ENCODE assay signal across 9 cellular contexts in the genomic region with DNA sequence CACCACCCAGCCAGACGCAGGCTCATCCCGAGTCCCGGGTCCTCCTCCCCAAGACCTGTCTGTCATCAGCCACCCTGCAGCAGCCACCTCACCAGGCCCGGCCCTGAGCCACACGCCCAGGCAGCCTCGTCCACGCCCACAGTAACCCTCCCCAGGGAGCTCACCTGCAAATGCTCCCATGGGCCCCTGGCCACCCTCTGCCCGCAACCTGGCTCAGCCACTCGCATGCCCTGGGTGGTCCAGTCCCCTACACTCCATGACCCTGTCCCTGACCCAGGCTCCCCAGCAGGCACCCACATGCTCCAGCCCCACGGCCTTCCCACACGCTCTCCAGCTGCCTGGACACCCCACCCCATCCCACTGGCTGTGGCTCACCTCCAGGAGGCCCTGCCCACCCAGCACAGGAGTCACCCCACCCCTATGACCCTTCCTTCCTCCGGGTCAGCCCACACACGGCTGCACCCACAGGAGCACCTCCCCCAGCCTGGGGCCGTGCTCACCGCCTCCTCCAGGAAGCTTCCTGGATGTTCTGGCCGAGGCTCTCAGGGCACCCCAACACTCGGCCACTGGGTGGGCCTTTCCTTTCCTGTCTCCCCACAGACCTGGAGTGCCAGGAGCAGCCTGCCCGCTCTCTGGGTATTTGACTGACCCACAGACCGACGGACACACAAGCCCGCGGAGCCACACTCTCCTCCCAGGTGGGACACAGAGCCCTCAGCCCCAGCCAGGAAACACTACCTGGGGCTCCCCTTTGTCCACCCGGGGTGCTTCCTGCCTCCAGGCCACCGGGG. TPM values are rescaled to one million over a fixed set of nuclear protein-coding genes. Genes with fewer than 3 reads are reported as not detected.
DNase-seq lines count a peak whose midpoint lies in the region; ATAC-seq, FAIRE-seq and TF ChIP-seq lines count a peak whose summit lies in the region.
"Had no signal": no experiment of that assay in that cellular context is flagged by ENCODE, and none has a peak within 500 bp of the region (broad histone marks: within the 10 kb centered on the region; RNA-seq: fewer than 3 reads in every experiment).

No MANE protein-coding gene starts in this region.

- CTCF ChIA-PET in RWPE1 (lab: Yijun Ruan, JAX): interaction anchor here (0.6 kb wide), 1 partner anchor 1170 kb away, joined by 4 read pairs; no protein-coding TSS in a partner anchor

- DNase-seq in GM12891 (ENCODE audit: insufficient read length, low spot score): no peak
- no peak for DNase-seq in RWPE1 (ENCODE audit: low spot score)
- no peak for DNase-seq in esophagus muscularis mucosa (ENCODE audit: extremely low spot score)
- no peak for DNase-seq in sigmoid colon
- DNase-seq in SK-N-DZ (ENCODE audit: low spot score): no peak
- DNase-seq in HCEC 1CT: no peak
- DNase-seq: NCI-H1092 treated with DMSO at 0.1 percent for 48 hours had no signal

- H3K27ac ChIP-seq in RWPE1 (peak overlapping the region; percentile 93), esophagus muscularis mucosa (replicated peaks in 1 of 4) (peak overlapping the region in 3 of 4 donors; percentile 46 to 47 (median 47)), sigmoid colon (peak overlapping the region; percentile 15 to 66 (median 46))

- no peak for TF ChIP-seq EP300 in esophagus muscularis mucosa (IDR thresholded peaks at IDR 0.05)
- TF ChIP-seq EP300 in sigmoid colon (IDR thresholded peaks at IDR 0.05): no peak

- POLR2A ChIA-PET in RWPE1 (lab: Yijun Ruan, JAX; ENCODE audit: low non-redundant PET): interaction anchor here (0.6 to 0.8 kb wide), 4 partner anchors 10 to 170 kb away, joined by 3 to 8 read pairs (median 4); no protein-coding TSS in a partner anchor

- H3K36me3 ChIP-seq in esophagus muscularis mucosa (peaks cover 15 to 29% (median 27%) of the 10 kb centered on the region in 4 donors), sigmoid colon (peaks cover 10 to 23% (median 19%) of the 10 kb centered on the region in 4 donors)

- TF ChIP-seq POLR2A in GM12891 (IDR thresholded peaks at IDR 0.05; ENCODE audit: low read depth, low read length) (no peak; the same call in 1 of the 2 replicates), esophagus muscularis mucosa (IDR thresholded peaks at IDR 0.05; ENCODE audit: low read depth) (no peak), sigmoid colon (IDR thresholded peaks at IDR 0.05) (no peak)

- intact Hi-C loops in esophagus muscularis mucosa (cut with DNase I) (no loop called here), sigmoid colon (cut with DNase I) (no loop called here)

- H3K4me1 ChIP-seq in esophagus muscularis mucosa: peaks cover 64 to 86% (median 73%) of the 10 kb centered on the region in 4 donors
- peaks cover 0 to 69% (median 64%) of the 10 kb centered on the region in 4 donors for H3K4me1 ChIP-seq in sigmoid colon

- FAIRE-seq in GM12891 (lab: Jason Lieb, UNC): no peak

- 60% methylated on average over 20 of the region's 24 CpGs for WGBS in esophagus muscularis mucosa
- WGBS in sigmoid colon, 2 donors: 32 to 60% methylated on average over 24 of the region's 24 CpGs

- ATAC-seq in HG03521 (IDR thresholded peaks at IDR 0.05; ENCODE audit: unreplicated experiment) (no peak), HG03025 (IDR thresholded peaks at IDR 0.05; ENCODE audit: low FRiP score, unreplicated experiment) (no peak)

- TF ChIP-seq CTCF in RWPE1 (conservative IDR thresholded peaks at IDR 0.05; ENCODE audit: low read depth): no peak
- TF ChIP-seq CTCF in esophagus muscularis mucosa (IDR thresholded peaks at IDR 0.05): no peak
- no peak for TF ChIP-seq CTCF in sigmoid colon (IDR thresholded peaks at IDR 0.05)

- peak overlapping the region in 3 of 4 donors; percentile 2 to 20 (median 10) for H3K4me3 ChIP-seq in esophagus muscularis mucosa
- no peak overlapping the region for H3K4me3 ChIP-seq in sigmoid colon

- no peaks in the 10 kb centered on the region for H3K27me3 ChIP-seq in esophagus muscularis mucosa
- no peaks in the 10 kb centered on the region for H3K27me3 ChIP-seq in sigmoid colon

- H3K9me3 ChIP-seq in esophagus muscularis mucosa (no peaks in the 10 kb centered on the region), sigmoid colon (no peaks in the 10 kb centered on the region)

TF ChIP-seq in GM12891, 5 proteins besides CTCF, POLR2A, EP300 and RAD21:
- TF ChIP-seq POLR2AphosphoS5 (IDR thresholded peaks at IDR 0.05; ENCODE audit: low read depth, low read length) (0 out of 2 replicates have a peak, but pooled peaks have one; percentile 36), POU2F2 (IDR thresholded peaks at IDR 0.05; ENCODE audit: low read depth, low read length) (no peak)

RNA-seq across cellular contexts. Expression of gene TMEM259, which starts 3.6 kb away (rescaled TPM):
- 82.3 TPM for polyA plus RNA-seq in GM12891 (2012; ENCODE audit: low read depth, missing spikeins)
- total RNA-seq in esophagus muscularis mucosa: 100 to 1,000 TPM; 129 to 187 (median 160) TPM
- 100 to 1,000 TPM in 2 of 4 donors, 10 to 100 TPM in 2; 85.6 to 174 (median 126) TPM for total RNA-seq in sigmoid colon
- 100 to 1,000 TPM in 1 of 3 donors, 10 to 100 TPM in 2; 19.2 to 232 (median 25.9) TPM for polyA plus RNA-seq in sigmoid colon
- polyA plus RNA-seq in SK-N-DZ (2014; cell fraction: cytosol; rRNA removed): 148 and 150 TPM in 2 replicates
- polyA plus RNA-seq in SK-N-DZ (2014; cell fraction: nucleus; rRNA removed): 1,654 and 1,796 TPM in 2 replicates

RNA-seq across cellular contexts. Expression of gene RNU6-2, which starts 4.0 kb away (rescaled TPM):
- polyA plus RNA-seq in GM12891 (2012; ENCODE audit: low read depth, missing spikeins): not detected
- total RNA-seq in esophagus muscularis mucosa: not detected
- total RNA-seq in sigmoid colon: not detected
- polyA plus RNA-seq in sigmoid colon: not detected
- not detected in 2 replicates for polyA plus RNA-seq in SK-N-DZ (2014; cell fraction: cytosol; rRNA removed)
- polyA plus RNA-seq in SK-N-DZ (2014; cell fraction: nucleus; rRNA removed): not detected in 2 replicates

RNA-seq across cellular contexts. Expression of gene CNN2, which starts 9.1 kb away (rescaled TPM):
- polyA plus RNA-seq in GM12891 (2012; ENCODE audit: low read depth, missing spikeins): 101 TPM
- total RNA-seq in esophagus muscularis mucosa (10 to 100 TPM; 47.3 to 98.1 (median 81.3) TPM), sigmoid colon (10 to 100 TPM; 25.5 to 59.0 (median 36.3) TPM)
- polyA plus RNA-seq in sigmoid colon: 100 to 1,000 TPM in 1 of 3 donors, 10 to 100 TPM in 2; 48.0 to 115 (median 53.9) TPM
- polyA plus RNA-seq in SK-N-DZ (2014; cell fraction: cytosol; rRNA removed): 100.0 and 112 TPM in 2 replicates
- 50.3 and 54.1 TPM in 2 replicates for polyA plus RNA-seq in SK-N-DZ (2014; cell fraction: nucleus; rRNA removed)

RNA-seq across cellular contexts. Expression of gene GRIN3B, which starts 17.1 kb away (rescaled TPM):
- polyA plus RNA-seq in GM12891 (2012; ENCODE audit: low read depth, missing spikeins): 0.06 TPM
- total RNA-seq in esophagus muscularis mucosa (under 1 TPM in 2 of 4 donors, not detected in 2; 0.13 to 0.17 TPM), sigmoid colon (under 1 TPM in 1 of 4 donors, not detected in 3; 0.14 TPM)
- polyA plus RNA-seq in sigmoid colon: under 1 TPM in 1 of 3 donors, not detected in 2; 0.04 TPM
- polyA plus RNA-seq in SK-N-DZ (2014; cell fraction: cytosol; rRNA removed): 2.6 TPM in 1 of 2 replicates, not detected in the other
- polyA plus RNA-seq in SK-N-DZ (2014; cell fraction: nucleus; rRNA removed): 1.9 TPM in 2 replicates

RNA-seq across cellular contexts. Expression of gene ABCA7, which starts 22.6 kb away (rescaled TPM):
- 13.2 TPM for polyA plus RNA-seq in GM12891 (2012; ENCODE audit: low read depth, missing spikeins)
- total RNA-seq in esophagus muscularis mucosa (1 to 10 TPM; 3.9 to 9.5 (median 6.9) TPM), sigmoid colon (10 to 100 TPM in 2 of 4 donors, 1 to 10 TPM in 2; 3.8 to 20.5 (median 10.9) TPM)
- 10 to 100 TPM in 1 of 3 donors, 1 to 10 TPM in 2; 1.8 to 25.1 (median 9.9) TPM for polyA plus RNA-seq in sigmoid colon
- polyA plus RNA-seq in SK-N-DZ (2014; cell fraction: cytosol; rRNA removed): 7.6 and 10.8 TPM in 2 replicates
- polyA plus RNA-seq in SK-N-DZ (2014; cell fraction: nucleus; rRNA removed): 71.2 and 150 TPM in 2 replicates

Comparison
In these comparisons a context has a peak if more than half of its experiments do, and no peak if none do; other contexts are left out.
1. H3K4me3 ChIP-seq: peak in esophagus muscularis mucosa (3 of 4); none in sigmoid colon (0 of 4).
2. Peak in every context shown above with its lines, with median percentiles within 50 percentile points of each other: H3K27ac ChIP-seq.